ENCODE assay signal across 1 cellular context in genomic region chr2:225512873-225513580, GRCh38.
TF ChIP-seq lines count a peak whose summit lies in the region.

No MANE protein-coding gene starts in this region.

TF ChIP-seq in SK-N-SH, 30 proteins besides CTCF, POLR2A, EP300 and RAD21 (continued from another document):
- TF ChIP-seq SMC3 (IDR thresholded peaks at IDR 0.05; ENCODE audit: low read depth, low read length) (no peak), CHD2 (IDR thresholded peaks at IDR 0.05; ENCODE audit: low read length, partially characterized antibody) (no peak), FOXM1 (IDR thresholded peaks at IDR 0.05; ENCODE audit: low read depth) (no peak), FOXJ3 (CRISPR knock-in tag; IDR thresholded peaks at IDR 0.05) (no peak), USF2 (IDR thresholded peaks at IDR 0.05; ENCODE audit: borderline replicate concordance, low read depth, low read length) (no peak), RCOR1 (IDR thresholded peaks at IDR 0.05; ENCODE audit: low read length) (no peak), TEAD4 (IDR thresholded peaks at IDR 0.05; ENCODE audit: borderline replicate concordance, insufficient read depth) (no peak)
TF ChIP-seq in SK-N-SH: peak in this region for 0.
